In the genomic region with DNA sequence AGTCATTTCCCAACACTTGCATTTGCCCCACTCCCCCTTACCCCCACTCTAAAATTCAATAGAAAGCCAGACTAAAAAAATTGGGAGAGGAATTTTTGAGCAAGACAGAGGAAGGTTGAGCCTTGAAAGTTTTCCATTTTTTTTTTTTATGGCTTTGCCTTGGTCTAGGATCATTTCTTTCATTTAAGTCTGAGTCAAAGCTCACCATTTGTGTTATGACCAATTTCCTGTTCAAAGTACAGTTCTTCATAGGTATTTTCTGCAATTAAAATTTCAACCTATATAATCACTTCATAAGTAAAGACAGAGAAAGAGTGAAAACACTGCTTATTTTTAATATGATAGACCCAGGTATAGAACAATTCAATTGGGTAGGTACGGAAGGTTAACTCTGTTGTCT, we compare ENCODE assay signal across 27 cellular contexts.
"Had no signal": no experiment of that assay in that cellular context is flagged by ENCODE, and none has a peak within 500 bp of the region (broad histone marks: within the 10 kb centered on the region; RNA-seq: fewer than 3 reads in every experiment).

No MANE protein-coding gene starts in this region.

- H3K9me3 ChIP-seq: suprapubic skin, testis, thoracic aorta, thyroid gland, tibial artery, tibial nerve, transverse colon, upper lobe of left lung, upper lobe of right lung, uterus, vagina had no signal

- H3K4me1 ChIP-seq: stomach, suprapubic skin, testis, thyroid gland, tibial nerve, upper lobe of left lung, upper lobe of right lung, uterus had no signal

- DNase-seq: stimulated activated CD4-positive, alpha-beta T cell treated with anti-CD3 and anti-CD28 coated beads, Interleukin-2, amount 100 ng/mL, for 48 hours; stimulated activated CD4-positive, alpha-beta T cell treated with anti-CD3 and anti-CD28 coated beads, Interleukin-4, amount 100 ng/mL, for 1 hour; stimulated activated CD4-positive, alpha-beta T cell treated with anti-CD3 and anti-CD28 coated beads, Interleukin-4, amount 100 ng/mL, for 24 hours; stimulated activated CD4-positive, alpha-beta T cell treated with anti-CD3 and anti-CD28 coated beads, Interleukin-4, amount 100 ng/mL, for 4 hours; stimulated activated CD8-positive, alpha-beta memory T cell treated with anti-CD3 and anti-CD28 coated beads, Interleukin-4, amount 100 ng/mL, for 48 hours; stimulated activated naive B cell treated with anti-CD40 and anti-IgM and Interleukin-4, amounts not matched to agents 10 μg/mL and 1 μg/mL and 100 μg/mL, for 72 hours; stimulated activated naive CD4-positive, alpha-beta T cell; stimulated activated naive CD4-positive, alpha-beta T cell treated with Interleukin-2 at 50 U/mL for 16 hours; stimulated activated naive CD8-positive, alpha-beta T cell treated with anti-CD3 and anti-CD28 coated beads, Interleukin-15, amount 100 ng/mL, for 72 hours; stimulated activated naive CD8-positive, alpha-beta T cell treated with anti-CD3 and anti-CD28 coated beads, Interleukin-15, Interleukin-2, amounts not matched to agents 100 U/mL and 50 U/mL, for 24 hours; stomach; substantia nigra; testis; thyroid gland; tibial artery; transverse colon; trophoblast cell; upper lobe of left lung; upper lobe of right lung; uterus had no signal

- H3K27me3 ChIP-seq: stomach, suprapubic skin, testis, thyroid gland, tibial artery, tibial nerve, transverse colon, upper lobe of left lung, upper lobe of right lung, uterus, vagina had no signal

- ATAC-seq: stimulated activated effector memory CD8-positive, alpha-beta T cell treated with anti-CD3 and anti-CD28 coated beads, Interleukin-12 subunit alpha, Interleukin-12 subunit beta, amount 100 ng/mL, for 72 hours; stimulated activated memory B cell treated with anti-CD40 and anti-IgM and Interleukin-4, amounts not matched to agents 10 μg/mL and 1 μg/mL and 100 μg/mL, for 72 hours; stimulated activated naive B cell treated with anti-CD40 and anti-IgM and Interleukin-4, amounts not matched to agents 10 μg/mL and 1 μg/mL and 100 μg/mL, for 72 hours; stimulated activated naive CD8-positive, alpha-beta T cell treated with anti-CD3 and anti-CD28 coated beads, Interleukin-15, amount 100 ng/mL, for 72 hours; stimulated activated naive CD8-positive, alpha-beta T cell treated with anti-CD3 and anti-CD28 coated beads, Interleukin-15, Interleukin-2, amounts not matched to agents 100 U/mL and 50 U/mL, for 24 hours; upper lobe of right lung had no signal

- H3K36me3 ChIP-seq: stomach, suprapubic skin, thoracic aorta, thyroid gland, tibial artery, tibial nerve, transverse colon, upper lobe of left lung, upper lobe of right lung, uterus, vagina had no signal

- FAIRE-seq: urothelium cell line had no signal

- H3K4me3 ChIP-seq: stomach, suprapubic skin, testis, thoracic aorta, thyroid gland, tibial artery, tibial nerve, transverse colon, upper lobe of left lung, upper lobe of right lung, uterus, vagina had no signal

- H3K27ac ChIP-seq: stomach, suprapubic skin, testis, thoracic aorta, thyroid gland, tibial artery, tibial nerve, transverse colon, upper lobe of left lung, upper lobe of right lung, uterus, vagina had no signal
